Comparison of ENCODE assay signal across 17 cellular contexts in the genomic region with DNA sequence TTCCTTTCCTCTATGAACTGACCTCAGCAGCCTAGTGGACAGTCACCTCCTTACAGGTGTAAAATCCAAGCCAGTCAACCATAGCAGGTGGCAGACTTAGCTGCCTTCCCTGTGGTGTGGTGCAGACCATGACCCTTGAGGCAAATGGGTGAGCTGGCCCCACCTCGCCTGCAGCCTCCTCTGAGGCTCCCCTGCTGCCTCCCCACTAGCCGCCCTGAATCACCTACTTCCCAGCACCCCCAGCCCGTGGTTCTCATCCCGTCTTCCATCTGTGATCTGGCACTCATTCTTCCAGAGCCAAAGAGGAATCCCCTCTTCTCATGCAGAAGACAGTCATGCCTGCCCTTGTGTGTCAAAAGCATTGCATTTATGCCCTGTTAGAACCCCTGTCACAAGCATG. TPM values are rescaled to one million over a fixed set of nuclear protein-coding genes. Genes with fewer than 3 reads are reported as not detected.
"Had no signal": no experiment of that assay in that cellular context is flagged by ENCODE, and none has a peak within 500 bp of the region (broad histone marks: within the 10 kb centered on the region; RNA-seq: fewer than 3 reads in every experiment).

No MANE protein-coding gene starts in this region.

- H3K4me3 Mint-ChIP-seq: activated CD4-positive, alpha-beta memory T cell treated with anti-CD3 and anti-CD28 coated beads for 36 hours; activated CD8-positive, alpha-beta memory T cell treated with anti-CD3 and anti-CD28 coated beads, Interleukin-2, amount 10 ng/mL, durations not matched to agents 7 days and 5 days; activated naive CD4-positive, alpha-beta T cell treated with anti-CD3 and anti-CD28 coated beads, Interleukin-2, amount 50 U/mL, for 24 hours; activated T-cell treated with anti-CD3 and anti-CD28 coated beads, Interleukin-2, amount 50 U/mL, for 24 hours; natural killer cell had no signal

- H3K27ac ChIP-seq: dorsolateral prefrontal cortex, stomach, testis, upper lobe of left lung had no signal

- H3K9me3 ChIP-seq: right atrium auricular region, stomach, testis, upper lobe of left lung had no signal

- H3K27ac Mint-ChIP-seq: activated CD4-positive, alpha-beta memory T cell treated with anti-CD3 and anti-CD28 coated beads for 36 hours; activated CD8-positive, alpha-beta memory T cell treated with anti-CD3 and anti-CD28 coated beads, Interleukin-2, amount 10 ng/mL, durations not matched to agents 7 days and 5 days; activated naive CD4-positive, alpha-beta T cell treated with anti-CD3 and anti-CD28 coated beads, Interleukin-2, amount 50 U/mL, for 24 hours; activated T-cell treated with anti-CD3 and anti-CD28 coated beads, Interleukin-2, amount 50 U/mL, for 24 hours; natural killer cell; progenitor cell of endocrine pancreas had no signal

- H3K9me3 Mint-ChIP-seq: activated CD4-positive, alpha-beta memory T cell treated with anti-CD3 and anti-CD28 coated beads for 36 hours; activated naive CD4-positive, alpha-beta T cell treated with anti-CD3 and anti-CD28 coated beads, Interleukin-2, amount 50 U/mL, for 24 hours; activated T-cell treated with anti-CD3 and anti-CD28 coated beads, Interleukin-2, amount 50 U/mL, for 24 hours; natural killer cell had no signal

- ATAC-seq: activated CD8-positive, alpha-beta memory T cell treated with anti-CD3 and anti-CD28 coated beads, Interleukin-2, amount 10 ng/mL, durations not matched to agents 7 days and 5 days; esophagus mucosa; natural killer cell had no signal

- H3K36me3 Mint-ChIP-seq: activated CD4-positive, alpha-beta memory T cell treated with anti-CD3 and anti-CD28 coated beads for 36 hours; activated CD8-positive, alpha-beta memory T cell treated with anti-CD3 and anti-CD28 coated beads, Interleukin-2, amount 10 ng/mL, durations not matched to agents 7 days and 5 days; activated naive CD4-positive, alpha-beta T cell treated with anti-CD3 and anti-CD28 coated beads, Interleukin-2, amount 50 U/mL, for 24 hours; natural killer cell had no signal

- H3K27me3 ChIP-seq: dorsolateral prefrontal cortex, right atrium auricular region, testis, upper lobe of left lung had no signal

- H3K4me1 Mint-ChIP-seq: activated CD8-positive, alpha-beta memory T cell treated with anti-CD3 and anti-CD28 coated beads, Interleukin-2, amount 10 ng/mL, durations not matched to agents 7 days and 5 days; activated naive CD4-positive, alpha-beta T cell treated with anti-CD3 and anti-CD28 coated beads, Interleukin-2, amount 50 U/mL, for 24 hours; natural killer cell had no signal

- H3K4me3 ChIP-seq: dorsolateral prefrontal cortex, right atrium auricular region, stomach, testis, upper lobe of left lung had no signal

- H3K4me1 ChIP-seq: testis had no signal

- FAIRE-seq: keratinocyte, small intestine had no signal

- DNase-seq: activated CD4-positive, alpha-beta memory T cell treated with anti-CD3 and anti-CD28 coated beads for 36 hours; activated CD8-positive, alpha-beta memory T cell treated with anti-CD3 and anti-CD28 coated beads, Interleukin-2, amount 10 ng/mL, durations not matched to agents 7 days and 5 days; activated T-cell treated with anti-CD3 and anti-CD28 coated beads, Interleukin-2, amount 50 U/mL, for 24 hours; dorsolateral prefrontal cortex; hippocampal formation; mesenchymal stem cell; natural killer cell; small intestine; stomach; T-helper 9 cell; testis; upper lobe of left lung had no signal

RNA-seq across cellular contexts. Expression of gene TSPAN9, which starts 34.4 kb away (rescaled TPM):
- total RNA-seq: activated CD8-positive, alpha-beta memory T cell treated with anti-CD3 and anti-CD28 coated beads, Interleukin-2, amount 10 ng/mL, durations not matched to agents 7 days and 5 days had no signal
